16 cellular contexts compared by ENCODE assay signal in the genomic region with DNA sequence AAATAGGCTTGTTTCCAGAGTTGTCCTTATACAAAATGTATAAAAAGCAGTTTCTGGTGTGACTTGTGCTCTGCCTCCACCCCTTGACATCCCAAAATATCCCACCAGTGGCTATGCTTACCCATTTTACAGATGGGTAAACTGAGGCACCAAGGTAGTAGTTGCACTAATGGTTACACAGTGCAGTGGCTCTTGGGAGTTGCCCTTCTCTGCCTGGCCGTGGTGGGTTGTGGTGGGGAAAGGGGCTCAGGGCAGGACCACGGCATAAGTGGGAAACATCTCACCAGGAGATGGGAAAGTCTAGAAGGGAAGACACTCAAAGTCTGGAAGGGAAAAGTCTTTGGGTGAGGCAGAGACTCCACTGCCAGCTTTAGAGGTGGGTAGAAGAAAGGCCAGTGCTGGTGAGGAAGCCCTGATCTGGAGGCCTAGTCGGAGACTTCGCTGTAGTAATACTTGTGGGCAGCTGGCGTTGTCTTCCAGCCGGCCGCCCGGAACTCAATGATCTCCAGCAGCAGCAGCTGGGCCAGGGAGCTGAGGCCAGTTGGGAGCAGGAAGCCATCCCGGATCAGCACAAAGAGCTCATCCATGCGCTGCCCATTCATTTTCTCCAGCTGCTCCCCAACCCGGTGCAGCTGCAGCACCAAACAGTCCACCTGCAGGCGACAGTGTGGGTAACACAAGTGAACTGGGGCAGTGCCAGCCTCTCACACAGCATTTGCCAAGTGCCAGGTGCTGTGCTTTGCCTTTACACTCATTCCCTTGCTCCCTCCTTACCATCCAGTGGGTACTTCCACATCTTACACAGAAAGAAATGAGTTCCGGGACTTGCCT. TPM values are rescaled to one million over a fixed set of nuclear protein-coding genes. Genes with fewer than 3 reads are reported as not detected.
DNase-seq lines count a peak whose midpoint lies in the region; ATAC-seq, FAIRE-seq and TF ChIP-seq lines count a peak whose summit lies in the region.
"Had no signal": no experiment of that assay in that cellular context is flagged by ENCODE, and none has a peak within 500 bp of the region (broad histone marks: within the 10 kb centered on the region; RNA-seq: fewer than 3 reads in every experiment).

No MANE protein-coding gene starts in this region.

- intact Hi-C loops in activated CD8-positive, alpha-beta T cell treated with anti-CD3 and anti-CD28 coated beads for 36 hours (cut with micrococcal nuclease): no loop called here
- intact Hi-C loops in GM12878 (cut with micrococcal nuclease; ENCODE audit: unreplicated experiment) (loop anchor here (10.0 kb wide), 1 partner anchor 248 kb away; a partner anchor contains a TSS), left cardiac atrium (cut with DNase I) (no loop called here)

- H3K4me3 ChIP-seq in GM12878 (no peak overlapping the region), neural progenitor cell (no peak overlapping the region)
- H3K4me3 ChIP-seq: body of pancreas, GM23248, lung, MG63 had no signal

- WGBS in GM12878 (ENCODE audit: insufficient coverage, insufficient replicate concordance, low lambda C conversion rate, missing lambda C conversion rate): 84% methylated on average over 13 of the region's 13 CpGs

- no peak overlapping the region for H3K4me3 Mint-ChIP-seq in activated CD8-positive, alpha-beta T cell treated with anti-CD3 and anti-CD28 coated beads for 36 hours
- no peak overlapping the region for H3K4me3 Mint-ChIP-seq in activated CD8-positive, alpha-beta T cell treated with anti-CD3 and anti-CD28 coated beads, Interleukin-2, amount 10 ng/mL, durations not matched to agents 7 days and 5 days
- peak overlapping the region; percentile 17 for H3K4me3 Mint-ChIP-seq in neural progenitor cell
- H3K4me3 Mint-ChIP-seq: T-helper 1 cell treated with Interleukin-12 subunit alpha and Interleukin-12 subunit beta and Interleukin-4 antibody, amounts not matched to agents 30 μg/mL and 1 μg/mL, for 36 hours had no signal

- RAD21 ChIA-PET in GM12878 (lab: Charles Lee; ENCODE audit: unreplicated experiment): no interaction called here

- no peaks in the 10 kb centered on the region for H3K27me3 Mint-ChIP-seq in activated CD8-positive, alpha-beta T cell treated with anti-CD3 and anti-CD28 coated beads for 36 hours
- no peaks in the 10 kb centered on the region for H3K27me3 Mint-ChIP-seq in activated CD8-positive, alpha-beta T cell treated with anti-CD3 and anti-CD28 coated beads, Interleukin-2, amount 10 ng/mL, durations not matched to agents 7 days and 5 days (ENCODE audit: low read depth)
- peaks cover 2% of the 10 kb centered on the region for H3K27me3 Mint-ChIP-seq in neural progenitor cell (ENCODE audit: insufficient read depth, low read depth)

- H3K4me2 ChIP-seq in GM12878 (ENCODE audit: control insufficient read depth, insufficient read depth): no peak overlapping the region
- no peak overlapping the region for H3K4me2 ChIP-seq in neural progenitor cell

- H4K20me1 ChIP-seq in GM12878 (ENCODE audit: control insufficient read depth, insufficient read depth) (no peaks in the 10 kb centered on the region), neural progenitor cell (ENCODE audit: low read depth) (no peaks in the 10 kb centered on the region)

- peaks cover 12 to 14% of the 10 kb centered on the region in 2 experiments for H3K36me3 ChIP-seq in GM12878 (ENCODE audit: control insufficient read depth in 2 of 2, insufficient read depth in 2 of 2, low read length in 1 of 2)
- H3K36me3 ChIP-seq in neural progenitor cell: no peaks in the 10 kb centered on the region

- CTCF ChIA-PET in activated CD8-positive, alpha-beta T cell treated with anti-CD3 and anti-CD28 coated beads for 36 hours (lab: Charles Lee): interaction anchor here (0.7 to 3.3 kb wide), 3 partner anchors 17 to 146 kb away, joined by 3 to 8 read pairs (median 3); a partner anchor contains a TSS
- CTCF ChIA-PET in activated CD8-positive, alpha-beta T cell treated with anti-CD3 and anti-CD28 coated beads, Interleukin-2, amount 10 ng/mL, durations not matched to agents 7 days and 5 days (lab: Charles Lee): interaction anchor here (1.9 kb wide), 1 partner anchor 23 kb away, joined by 5 read pairs; a partner anchor contains a TSS
- CTCF ChIA-PET in GM12878 (lab: Yijun Ruan, JAX): interaction anchor here (2.4 kb wide), 1 partner anchor 305 kb away, joined by 7 read pairs; no protein-coding TSS in a partner anchor

- BruUV-seq in GM12878 (replicated peaks; lab: Mats Ljungman, UMichigan): no TSS peak

- H3K9ac ChIP-seq in GM12878 (ENCODE audit: control insufficient read depth, insufficient read depth, low read length) (no peak overlapping the region), neural progenitor cell (no peak overlapping the region)
- H3K9ac ChIP-seq: GM23248 had no signal

- H3K9me3 ChIP-seq in GM12878 (replicated peaks; ENCODE audit: control insufficient read depth, insufficient read depth, low read length): no peaks in the 10 kb centered on the region
- H3K9me3 ChIP-seq in neural progenitor cell (ENCODE audit: low read depth): no peaks in the 10 kb centered on the region
- H3K9me3 ChIP-seq: body of pancreas, MG63 had no signal

- TF ChIP-seq CTCF in activated CD8-positive, alpha-beta T cell treated with anti-CD3 and anti-CD28 coated beads for 36 hours (IDR thresholded peaks at IDR 0.05): no peak
- TF ChIP-seq CTCF in GM12878 (IDR thresholded peaks at IDR 0.05 in 2 of 3, conservative IDR thresholded peaks at IDR 0.05 in 1 of 3; ENCODE audit: control insufficient read depth in 2 of 3, extremely low read depth in 1 of 3, insufficient read depth in 1 of 3, low read depth in 3 of 3, low read length in 3 of 3) (no peak), neural progenitor cell (IDR thresholded peaks at IDR 0.05) (no peak)

- H3K27ac Mint-ChIP-seq in activated CD8-positive, alpha-beta T cell treated with anti-CD3 and anti-CD28 coated beads for 36 hours: peak overlapping the region; percentile 4
- no peak overlapping the region for H3K27ac Mint-ChIP-seq in activated CD8-positive, alpha-beta T cell treated with anti-CD3 and anti-CD28 coated beads, Interleukin-2, amount 10 ng/mL, durations not matched to agents 7 days and 5 days
- no peak overlapping the region for H3K27ac Mint-ChIP-seq in neural progenitor cell
- H3K27ac Mint-ChIP-seq: T-helper 1 cell treated with Interleukin-12 subunit alpha and Interleukin-12 subunit beta and Interleukin-4 antibody, amounts not matched to agents 30 μg/mL and 1 μg/mL, for 36 hours had no signal

- H3K27ac ChIP-seq in GM12878 (ENCODE audit: control insufficient read depth, insufficient read depth): no peak overlapping the region
- H3K27ac ChIP-seq in neural progenitor cell: no peak overlapping the region
- H3K27ac ChIP-seq: body of pancreas, GM23248, WERI-Rb-1 had no signal

- no peak for ATAC-seq in activated CD8-positive, alpha-beta T cell treated with anti-CD3 and anti-CD28 coated beads for 36 hours
- ATAC-seq in activated CD8-positive, alpha-beta T cell treated with anti-CD3 and anti-CD28 coated beads, Interleukin-2, amount 10 ng/mL, durations not matched to agents 7 days and 5 days: no peak
- ATAC-seq in GM12878 (no peak), HG02759 (IDR thresholded peaks at IDR 0.05; ENCODE audit: unreplicated experiment) (no peak), left cardiac atrium (no peak)
- ATAC-seq: body of pancreas had no signal

- H3K9me3 Mint-ChIP-seq in activated CD8-positive, alpha-beta T cell treated with anti-CD3 and anti-CD28 coated beads for 36 hours: no peaks in the 10 kb centered on the region
- no peaks in the 10 kb centered on the region for H3K9me3 Mint-ChIP-seq in activated CD8-positive, alpha-beta T cell treated with anti-CD3 and anti-CD28 coated beads, Interleukin-2, amount 10 ng/mL, durations not matched to agents 7 days and 5 days (ENCODE audit: insufficient read depth)
- H3K9me3 Mint-ChIP-seq in neural progenitor cell: no peaks in the 10 kb centered on the region
- H3K9me3 Mint-ChIP-seq: T-helper 1 cell treated with Interleukin-12 subunit alpha and Interleukin-12 subunit beta and Interleukin-4 antibody, amounts not matched to agents 30 μg/mL and 1 μg/mL, for 36 hours had no signal

- peaks cover 39% of the 10 kb centered on the region for H3K36me3 Mint-ChIP-seq in activated CD8-positive, alpha-beta T cell treated with anti-CD3 and anti-CD28 coated beads for 36 hours (ENCODE audit: low read depth)
- peaks cover 34% of the 10 kb centered on the region for H3K36me3 Mint-ChIP-seq in activated CD8-positive, alpha-beta T cell treated with anti-CD3 and anti-CD28 coated beads, Interleukin-2, amount 10 ng/mL, durations not matched to agents 7 days and 5 days (ENCODE audit: low read depth)
- peaks cover 5% of the 10 kb centered on the region for H3K36me3 Mint-ChIP-seq in neural progenitor cell

- in situ Hi-C loops in GM12878 (cut with MboI): no loop called here

- no peak for FAIRE-seq in GM12878 (lab: Jason Lieb, UNC)

- TF ChIP-seq POLR2A in GM12878 (IDR thresholded peaks at IDR 0.05; ENCODE audit: low read depth, low read length): peak; percentile 10; the same call in 1 of the 2 replicates

- peaks cover 35% of the 10 kb centered on the region for H3K4me1 Mint-ChIP-seq in activated CD8-positive, alpha-beta T cell treated with anti-CD3 and anti-CD28 coated beads for 36 hours (ENCODE audit: low read depth)
- H3K4me1 Mint-ChIP-seq in activated CD8-positive, alpha-beta T cell treated with anti-CD3 and anti-CD28 coated beads, Interleukin-2, amount 10 ng/mL, durations not matched to agents 7 days and 5 days (ENCODE audit: low read depth): peaks cover 27% of the 10 kb centered on the region
- peaks cover 19% of the 10 kb centered on the region for H3K4me1 Mint-ChIP-seq in neural progenitor cell

- no peak for DNase-seq in activated CD8-positive, alpha-beta T cell treated with anti-CD3 and anti-CD28 coated beads for 36 hours
- DNase-seq in activated CD8-positive, alpha-beta T cell treated with anti-CD3 and anti-CD28 coated beads, Interleukin-2, amount 10 ng/mL, durations not matched to agents 7 days and 5 days: no peak
- DNase-seq in NCI-H1092 (lab: John Stamatoyannopoulos, UW) (peak; percentile 45), GM12878 (ENCODE audit: low read depth, low spot score) (no peak), neural progenitor cell (ENCODE audit: low spot score) (no peak), NCI-H1048 (lab: John Stamatoyannopoulos, UW) (no peak), left cardiac atrium (no peak)
- DNase-seq: activated gamma-delta T cell treated with Interleukin-2 at 50 U/mL for 16 hours, erythroblast, GM23248, WERI-Rb-1 had no signal

- TF ChIP-seq EP300 in GM12878 (IDR thresholded peaks at IDR 0.05; ENCODE audit: borderline replicate concordance in 1 of 2, control insufficient read depth in 1 of 2, low read depth in 2 of 2, low read length in 2 of 2): no peak

- H3K4me1 ChIP-seq in GM12878 (ENCODE audit: control insufficient read depth, insufficient read depth, low read length) (peaks cover 10% of the 10 kb centered on the region), neural progenitor cell (peaks cover 9% of the 10 kb centered on the region)

- POLR2A ChIA-PET in activated CD8-positive, alpha-beta T cell treated with anti-CD3 and anti-CD28 coated beads for 36 hours (lab: Charles Lee): interaction anchor here (1.5 kb wide), 1 partner anchor 17 kb away, joined by 4 read pairs; no protein-coding TSS in a partner anchor
- POLR2A ChIA-PET in activated CD8-positive, alpha-beta T cell treated with anti-CD3 and anti-CD28 coated beads, Interleukin-2, amount 10 ng/mL, durations not matched to agents 7 days and 5 days (lab: Charles Lee): interaction anchor here (1.4 kb wide), 1 partner anchor 22 kb away, joined by 4 read pairs; a partner anchor contains a TSS
- POLR2A ChIA-PET in GM12878 (lab: Charles Lee): no interaction called here

- TF ChIP-seq RAD21 in GM12878 (IDR thresholded peaks at IDR 0.05; ENCODE audit: insufficient read depth, low read depth, low read length): no peak

- no peaks in the 10 kb centered on the region for H3K27me3 ChIP-seq in GM12878 (replicated peaks in 1 of 2; ENCODE audit: control insufficient read depth in 2 of 2, insufficient read depth in 2 of 2, low read length in 1 of 2)
- peaks cover 3% of the 10 kb centered on the region for H3K27me3 ChIP-seq in neural progenitor cell
- H3K27me3 ChIP-seq: body of pancreas, MG63 had no signal

- H3K79me2 ChIP-seq in GM12878 (ENCODE audit: control insufficient read depth, insufficient read depth, low read length): peaks cover 39% of the 10 kb centered on the region
- peaks cover 18% of the 10 kb centered on the region for H3K79me2 ChIP-seq in neural progenitor cell (ENCODE audit: low read depth)

- peaks cover 45% of the 10 kb centered on the region for H3F3A ChIP-seq in neural progenitor cell (ENCODE audit: low read depth)

- H2AFZ ChIP-seq in GM12878 (ENCODE audit: control insufficient read depth, low read depth, low read length) (no peak overlapping the region), neural progenitor cell (replicated peaks) (no peak overlapping the region)
- H2AFZ ChIP-seq: GM23248 had no signal

- SMC1A ChIA-PET in GM12878 (lab: Charles Lee; ENCODE audit: uncharacterized antibody, unreplicated experiment): no interaction called here

RNA-seq across cellular contexts. Expression of a gene that starts 4.5 kb away (rescaled TPM):
- total RNA-seq in activated CD8-positive, alpha-beta T cell treated with anti-CD3 and anti-CD28 coated beads for 36 hours: 10 to 100 TPM; 42.4 to 43.8 TPM
- 10 to 100 TPM; 52.1 to 56.3 TPM for total RNA-seq in activated CD8-positive, alpha-beta T cell treated with anti-CD3 and anti-CD28 coated beads, Interleukin-2, amount 10 ng/mL, durations not matched to agents 7 days and 5 days
- total RNA-seq in GM12878 (2013; cell fraction: nucleolus; rRNA removed): 10.9 and 13.8 TPM in 2 replicates
- total RNA-seq in GM12878 (2014; rRNA removed) (43.9 and 44.3 TPM in 2 replicates), GM12878 (2014; rRNA removed; fragmentation: Illumina TruSeq; extraction: Trizol) (22.8 and 23.4 TPM in 2 replicates), GM12878 (2021) (40.0 and 45.6 TPM in 2 replicates), neural progenitor cell (ENCODE audit: low replicate concordance) (17.7 and 27.5 TPM in 2 replicates), left cardiac atrium (10 to 100 TPM; 13.8 to 17.7 TPM)
- 30.0 TPM for polyA plus RNA-seq in GM12878 (2011; ENCODE audit: low read depth)
- polyA plus RNA-seq in GM12878 (2011; rRNA removed) (49.8 and 66.1 TPM in 2 replicates), GM12878 (2014; fragmentation: Illumina TruSeq; extraction: Trizol) (20.4 and 42.0 TPM in 2 replicates), GM12878 (2014; fragmentation: Nextera tagmentation; extraction: Ambion mirVana) (10 to 100 TPM; 94.7 to 96.2 TPM), GM12878 (2014; rRNA removed) (49.6 and 57.0 TPM in 2 replicates), GM12878 (2016; fragmentation: Nextera tagmentation; extraction: Ambion mirVana) (10 to 100 TPM; 63.3 to 69.4 TPM)
- polyA plus RNA-seq in GM12878 (2011; cell fraction: cytosol; rRNA removed): 94.7 and 108 TPM in 2 replicates
- 65.0 and 80.8 TPM in 2 replicates for polyA plus RNA-seq in GM12878 (2011; cell fraction: nucleus; rRNA removed)
- 33.3 and 39.1 TPM in 2 replicates for polyA plus RNA-seq in GM12878 (2012)
- polyA minus RNA-seq in GM12878 (2011; rRNA and poly(A)+ RNA removed): 47.0 and 62.1 TPM in 2 replicates
- 17.5 and 19.3 TPM in 2 replicates for polyA minus RNA-seq in GM12878 (2011; cell fraction: cytosol; rRNA and poly(A)+ RNA removed)
- polyA minus RNA-seq in GM12878 (2011; cell fraction: nucleus; rRNA and poly(A)+ RNA removed): 10.2 and 17.5 TPM in 2 replicates

RNA-seq across cellular contexts. Expression of a gene that starts 4.9 kb away (rescaled TPM):
- 10 to 100 TPM; 76.3 to 80.0 TPM for total RNA-seq in activated CD8-positive, alpha-beta T cell treated with anti-CD3 and anti-CD28 coated beads for 36 hours
- 10 to 100 TPM; 62.1 to 66.1 TPM for total RNA-seq in activated CD8-positive, alpha-beta T cell treated with anti-CD3 and anti-CD28 coated beads, Interleukin-2, amount 10 ng/mL, durations not matched to agents 7 days and 5 days
- total RNA-seq in GM12878 (2013; cell fraction: nucleolus; rRNA removed): 40.8 and 41.5 TPM in 2 replicates
- total RNA-seq in GM12878 (2014; rRNA removed): 105 and 117 TPM in 2 replicates
- total RNA-seq in GM12878 (2014; rRNA removed; fragmentation: Illumina TruSeq; extraction: Trizol): 89.6 and 101 TPM in 2 replicates
- total RNA-seq in GM12878 (2021): 88.4 and 89.2 TPM in 2 replicates
- 40.9 TPM for polyA plus RNA-seq in GM12878 (2011; ENCODE audit: low read depth)
- polyA plus RNA-seq in GM12878 (2011; rRNA removed): 73.6 and 89.7 TPM in 2 replicates
- polyA plus RNA-seq in GM12878 (2011; cell fraction: cytosol; rRNA removed): 90.3 and 94.2 TPM in 2 replicates
- 68.9 and 73.0 TPM in 2 replicates for polyA plus RNA-seq in GM12878 (2011; cell fraction: nucleus; rRNA removed)
- 50.5 and 55.2 TPM in 2 replicates for polyA plus RNA-seq in GM12878 (2012)
- 71.2 and 101 TPM in 2 replicates for polyA plus RNA-seq in GM12878 (2014; fragmentation: Illumina TruSeq; extraction: Trizol)
- polyA plus RNA-seq in GM12878 (2014; fragmentation: Nextera tagmentation; extraction: Ambion mirVana): 100 to 1,000 TPM; 161 to 209 TPM
- polyA plus RNA-seq in GM12878 (2014; rRNA removed): 93.2 and 108 TPM in 2 replicates
- polyA plus RNA-seq in GM12878 (2016; fragmentation: Nextera tagmentation; extraction: Ambion mirVana): 100 to 1,000 TPM; 207 to 217 TPM
- 44.1 and 47.2 TPM in 2 replicates for polyA minus RNA-seq in GM12878 (2011; rRNA and poly(A)+ RNA removed)
- 16.8 and 20.8 TPM in 2 replicates for polyA minus RNA-seq in GM12878 (2011; cell fraction: cytosol; rRNA and poly(A)+ RNA removed)
- 26.8 and 39.8 TPM in 2 replicates for polyA minus RNA-seq in GM12878 (2011; cell fraction: nucleus; rRNA and poly(A)+ RNA removed)
- 43.3 and 48.7 TPM in 2 replicates for total RNA-seq in neural progenitor cell (ENCODE audit: low replicate concordance)
- 100 to 1,000 TPM in 1 of 2 donors, 10 to 100 TPM in 1; 85.4 to 103 TPM for total RNA-seq in left cardiac atrium

RNA-seq across cellular contexts. Expression of a gene that starts 5.1 kb away (rescaled TPM):
- 10 to 100 TPM; 65.5 to 65.8 TPM for total RNA-seq in activated CD8-positive, alpha-beta T cell treated with anti-CD3 and anti-CD28 coated beads for 36 hours
- total RNA-seq in activated CD8-positive, alpha-beta T cell treated with anti-CD3 and anti-CD28 coated beads, Interleukin-2, amount 10 ng/mL, durations not matched to agents 7 days and 5 days: 10 to 100 TPM; 65.7 to 75.4 TPM
- 70.6 and 92.6 TPM in 2 replicates for total RNA-seq in GM12878 (2013; cell fraction: nucleolus; rRNA removed)
- total RNA-seq in GM12878 (2014; rRNA removed): 19.6 and 20.7 TPM in 2 replicates
- 13.5 and 14.3 TPM in 2 replicates for total RNA-seq in GM12878 (2014; rRNA removed; fragmentation: Illumina TruSeq; extraction: Trizol)
- total RNA-seq in GM12878 (2021): 52.1 and 57.5 TPM in 2 replicates
- 34.9 TPM for polyA plus RNA-seq in GM12878 (2011; ENCODE audit: low read depth)
- 26.2 and 34.9 TPM in 2 replicates for polyA plus RNA-seq in GM12878 (2011; rRNA removed)
- polyA plus RNA-seq in GM12878 (2011; cell fraction: cytosol; rRNA removed): 25.9 and 26.0 TPM in 2 replicates
- polyA plus RNA-seq in GM12878 (2011; cell fraction: nucleus; rRNA removed): 244 and 300 TPM in 2 replicates
- polyA plus RNA-seq in GM12878 (2012): 51.0 and 62.2 TPM in 2 replicates
- 31.7 and 41.3 TPM in 2 replicates for polyA plus RNA-seq in GM12878 (2014; fragmentation: Illumina TruSeq; extraction: Trizol)
- polyA plus RNA-seq in GM12878 (2014; fragmentation: Nextera tagmentation; extraction: Ambion mirVana): 1 to 10 TPM; 7.0 to 8.1 TPM
- 36.4 and 40.2 TPM in 2 replicates for polyA plus RNA-seq in GM12878 (2014; rRNA removed)
- 10 to 100 TPM; 33.0 to 36.3 TPM for polyA plus RNA-seq in GM12878 (2016; fragmentation: Nextera tagmentation; extraction: Ambion mirVana)
- polyA minus RNA-seq in GM12878 (2011; rRNA and poly(A)+ RNA removed): 50.4 and 73.4 TPM in 2 replicates
- polyA minus RNA-seq in GM12878 (2011; cell fraction: cytosol; rRNA and poly(A)+ RNA removed): 9.0 and 14.0 TPM in 2 replicates
- 39.3 and 49.0 TPM in 2 replicates for polyA minus RNA-seq in GM12878 (2011; cell fraction: nucleus; rRNA and poly(A)+ RNA removed)
- total RNA-seq in neural progenitor cell (ENCODE audit: low replicate concordance): 28.0 and 37.3 TPM in 2 replicates
- total RNA-seq in left cardiac atrium: 10 to 100 TPM; 23.0 to 24.5 TPM

RNA-seq across cellular contexts. Expression of a gene that starts 22.7 kb away (rescaled TPM):
- 10 to 100 TPM; 55.1 to 55.2 TPM for total RNA-seq in activated CD8-positive, alpha-beta T cell treated with anti-CD3 and anti-CD28 coated beads for 36 hours
- 10 to 100 TPM; 41.1 to 43.6 TPM for total RNA-seq in activated CD8-positive, alpha-beta T cell treated with anti-CD3 and anti-CD28 coated beads, Interleukin-2, amount 10 ng/mL, durations not matched to agents 7 days and 5 days
- total RNA-seq in GM12878 (2013; cell fraction: nucleolus; rRNA removed): 89.0 and 97.1 TPM in 2 replicates
- total RNA-seq in GM12878 (2014; rRNA removed) (55.6 and 58.3 TPM in 2 replicates), GM12878 (2014; rRNA removed; fragmentation: Illumina TruSeq; extraction: Trizol) (39.7 and 49.1 TPM in 2 replicates), GM12878 (2021) (59.6 and 60.6 TPM in 2 replicates), neural progenitor cell (ENCODE audit: low replicate concordance) (5.2 and 10.4 TPM in 2 replicates), left cardiac atrium (10 to 100 TPM; 15.2 to 21.0 TPM)
- polyA plus RNA-seq in GM12878 (2011; ENCODE audit: low read depth): 19.4 TPM
- polyA plus RNA-seq in GM12878 (2011; rRNA removed) (28.3 and 39.2 TPM in 2 replicates), GM12878 (2014; fragmentation: Illumina TruSeq; extraction: Trizol) (24.1 and 45.5 TPM in 2 replicates), GM12878 (2014; fragmentation: Nextera tagmentation; extraction: Ambion mirVana) (10 to 100 TPM; 32.9 to 43.1 TPM), GM12878 (2014; rRNA removed) (68.5 and 69.4 TPM in 2 replicates), GM12878 (2016; fragmentation: Nextera tagmentation; extraction: Ambion mirVana) (10 to 100 TPM; 77.0 to 91.6 TPM)
- polyA plus RNA-seq in GM12878 (2011; cell fraction: cytosol; rRNA removed): 62.0 and 77.9 TPM in 2 replicates
- 63.2 and 65.7 TPM in 2 replicates for polyA plus RNA-seq in GM12878 (2011; cell fraction: nucleus; rRNA removed)
- polyA plus RNA-seq in GM12878 (2012): 31.7 and 40.1 TPM in 2 replicates
- 27.9 and 43.7 TPM in 2 replicates for polyA minus RNA-seq in GM12878 (2011; rRNA and poly(A)+ RNA removed)
- 16.3 and 17.8 TPM in 2 replicates for polyA minus RNA-seq in GM12878 (2011; cell fraction: cytosol; rRNA and poly(A)+ RNA removed)
- polyA minus RNA-seq in GM12878 (2011; cell fraction: nucleus; rRNA and poly(A)+ RNA removed): 19.6 and 37.5 TPM in 2 replicates
